19 cellular contexts compared by ENCODE assay signal in genomic region chr5:65828507-65828906, GRCh38.
A peak's percentile ranks its signal among the peaks of the same experiment; 100 is the strongest.
DNase-seq lines count a peak whose midpoint lies in the region; ATAC-seq, FAIRE-seq and TF ChIP-seq lines count a peak whose summit lies in the region.
"Had no signal": no experiment of that assay in that cellular context is flagged by ENCODE, and none has a peak within 500 bp of the region (broad histone marks: within the 10 kb centered on the region; RNA-seq: fewer than 3 reads in every experiment).

No MANE protein-coding gene starts in this region.

- H3K36me3 Mint-ChIP-seq in chondrocyte (ENCODE audit: low read depth): peaks cover 4% of the 10 kb centered on the region

- no peak for ATAC-seq in GM21381 (IDR thresholded peaks at IDR 0.05; ENCODE audit: unreplicated experiment)
- no peak for ATAC-seq in GM18907 (IDR thresholded peaks at IDR 0.05; ENCODE audit: unreplicated experiment)
- ATAC-seq: left colon had no signal

- H3K4me3 Mint-ChIP-seq in chondrocyte (ENCODE audit: unreplicated experiment): peak overlapping the region; percentile 23
- H3K4me3 Mint-ChIP-seq: activated CD4-positive, alpha-beta T cell treated with anti-CD3 and anti-CD28 coated beads, Interleukin-2, amount 10 ng/mL, durations not matched to agents 24 days and 14 days had no signal

- FAIRE-seq in frontal cortex (lab: Jason Lieb, UNC): peak; percentile 15
- FAIRE-seq: H54 had no signal

- no peaks in the 10 kb centered on the region for H3K9me3 Mint-ChIP-seq in chondrocyte (ENCODE audit: low read depth)
- H3K9me3 Mint-ChIP-seq: activated CD4-positive, alpha-beta T cell treated with anti-CD3 and anti-CD28 coated beads, Interleukin-2, amount 10 ng/mL, durations not matched to agents 24 days and 14 days had no signal

- no peak for TF ChIP-seq CTCF in chondrocyte (IDR thresholded peaks at IDR 0.05)

- DNase-seq in GM04504 (ENCODE audit: low read depth) (peak; percentile 65), chondrocyte (ENCODE audit: low spot score) (no peak), frontal cortex (ENCODE audit: low spot score in 2 of 2) (no peak), superior temporal gyrus (ENCODE audit: extremely low spot score) (peak; percentile 64), NCI-H526 treated with DMSO at 0.1 percent for 48 hours (lab: John Stamatoyannopoulos, UW) (no peak), NCI-H1048 (lab: John Stamatoyannopoulos, UW) (no peak)
- DNase-seq: activated CD4-positive, alpha-beta T cell treated with anti-CD3 and anti-CD28 coated beads, Interleukin-2, amount 10 ng/mL, durations not matched to agents 24 days and 14 days; activated effector memory CD4-positive, alpha-beta T cell treated with Interleukin-2 at 50 U/mL for 16 hours; amniotic stem cell; COR-L47; left colon; NCI-H1092 treated with DMSO at 0.1 percent for 48 hours; NCI-H2107; NCI-H510A treated with DMSO at 0.1 percent for 48 hours; RPMI8226; SW 1271 had no signal

- peak overlapping the region; percentile 56 for H3K27ac Mint-ChIP-seq in chondrocyte (ENCODE audit: unreplicated experiment)
- H3K27ac Mint-ChIP-seq: activated CD4-positive, alpha-beta T cell treated with anti-CD3 and anti-CD28 coated beads, Interleukin-2, amount 10 ng/mL, durations not matched to agents 24 days and 14 days had no signal

- H3K4me1 Mint-ChIP-seq in chondrocyte (ENCODE audit: low read depth): peaks cover 27% of the 10 kb centered on the region

- H3K27me3 Mint-ChIP-seq in chondrocyte (ENCODE audit: low read depth): no peaks in the 10 kb centered on the region
- H3K27me3 Mint-ChIP-seq: activated CD4-positive, alpha-beta T cell treated with anti-CD3 and anti-CD28 coated beads, Interleukin-2, amount 10 ng/mL, durations not matched to agents 24 days and 14 days had no signal

Comparison
In these comparisons a context has a peak if more than half of its experiments do, and no peak if none do; other contexts are left out.
1. DNase-seq: peak in GM04504 (single experiment) and superior temporal gyrus (single experiment); none in chondrocyte (single experiment), frontal cortex (0 of 2), NCI-H526 treated with DMSO at 0.1 percent for 48 hours (single experiment) and NCI-H1048 (single experiment).